ENCODE assay signal across 9 cellular contexts in genomic region chr2:84897773-84898172, GRCh38. TPM values are rescaled to one million over a fixed set of nuclear protein-coding genes. Genes with fewer than 3 reads are reported as not detected.
DNase-seq lines count a peak whose midpoint lies in the region; ATAC-seq and TF ChIP-seq lines count a peak whose summit lies in the region.
"Had no signal": no experiment of that assay in that cellular context is flagged by ENCODE, and none has a peak within 500 bp of the region (broad histone marks: within the 10 kb centered on the region; RNA-seq: fewer than 3 reads in every experiment).

No MANE protein-coding gene starts in this region.

- CTCF ChIA-PET in activated CD4-positive, alpha-beta T cell treated with anti-CD3 and anti-CD28 coated beads for 36 hours (lab: Charles Lee) = interaction anchor here (0.6 to 6.3 kb wide), 5 partner anchors 9 to 119 kb away, joined by 3 to 42 read pairs (median 15); partner anchors contain the start of gene TRABD2A
- CTCF ChIA-PET in RWPE1 (lab: Yijun Ruan, JAX) = interaction anchor here (0.6 kb wide), 1 partner anchor 32 kb away, joined by 3 read pairs; no protein-coding TSS in a partner anchor

- H3K27ac ChIP-seq in SJCRH30 (peak overlapping the region; percentile 48), RWPE1 (no peak overlapping the region)

- H3K27ac Mint-ChIP-seq in activated CD4-positive, alpha-beta T cell treated with anti-CD3 and anti-CD28 coated beads for 36 hours = peak overlapping the region; percentile 99
- peak overlapping the region; percentile 61 to 94 for H3K27ac Mint-ChIP-seq in effector memory CD8-positive, alpha-beta T cell
- H3K27ac Mint-ChIP-seq in stimulated activated naive B cell treated with anti-CD40 and anti-IgM and Interleukin-4, amounts not matched to agents 10 μg/mL and 1 μg/mL and 100 μg/mL, for 72 hours = peak overlapping the region; percentile 10

- intact Hi-C loops in activated CD4-positive, alpha-beta T cell treated with anti-CD3 and anti-CD28 coated beads for 36 hours (cut with DNase I, micrococcal nuclease) = loop anchor here in 1 of 2 experiments (1.0 to 5.0 kb wide), 2 partner anchors 9 to 40 kb away; no protein-coding TSS in a partner anchor

- no peaks in the 10 kb centered on the region for H3K9me3 Mint-ChIP-seq in activated CD4-positive, alpha-beta T cell treated with anti-CD3 and anti-CD28 coated beads for 36 hours (ENCODE audit: low read depth)
- H3K9me3 Mint-ChIP-seq in effector memory CD8-positive, alpha-beta T cell = no peaks in the 10 kb centered on the region
- no peaks in the 10 kb centered on the region for H3K9me3 Mint-ChIP-seq in stimulated activated naive B cell treated with anti-CD40 and anti-IgM and Interleukin-4, amounts not matched to agents 10 μg/mL and 1 μg/mL and 100 μg/mL, for 72 hours

- H3K4me3 Mint-ChIP-seq in activated CD4-positive, alpha-beta T cell treated with anti-CD3 and anti-CD28 coated beads for 36 hours = peak overlapping the region; percentile 20
- H3K4me3 Mint-ChIP-seq in effector memory CD8-positive, alpha-beta T cell = peak overlapping the region in 1 of 2 donors; percentile 63
- no peak overlapping the region for H3K4me3 Mint-ChIP-seq in stimulated activated naive B cell treated with anti-CD40 and anti-IgM and Interleukin-4, amounts not matched to agents 10 μg/mL and 1 μg/mL and 100 μg/mL, for 72 hours

- no peaks in the 10 kb centered on the region for H3K36me3 ChIP-seq in SJCRH30

- POLR2A ChIA-PET in activated CD4-positive, alpha-beta T cell treated with anti-CD3 and anti-CD28 coated beads for 36 hours (lab: Charles Lee) = interaction anchor here (0.6 to 1.4 kb wide), 3 partner anchors 9 to 117 kb away, joined by 3 to 9 read pairs (median 3); no protein-coding TSS in a partner anchor
- POLR2A ChIA-PET in RWPE1 (lab: Yijun Ruan, JAX; ENCODE audit: low non-redundant PET) = interaction anchor here (0.9 kb wide), 1 partner anchor 70 kb away, joined by 3 read pairs; no protein-coding TSS in a partner anchor

- H3K4me1 ChIP-seq in SJCRH30 = peaks cover 37% of the 10 kb centered on the region

- no peak for TF ChIP-seq CTCF in RWPE1 (conservative IDR thresholded peaks at IDR 0.05; ENCODE audit: low read depth)

- no peaks in the 10 kb centered on the region for H3K9me3 ChIP-seq in SJCRH30 (replicated peaks)

- H3K27me3 ChIP-seq in SJCRH30 = no peaks in the 10 kb centered on the region

- H3K36me3 Mint-ChIP-seq in activated CD4-positive, alpha-beta T cell treated with anti-CD3 and anti-CD28 coated beads for 36 hours (ENCODE audit: low read depth) = peaks cover 2% of the 10 kb centered on the region
- no peaks in the 10 kb centered on the region for H3K36me3 Mint-ChIP-seq in effector memory CD8-positive, alpha-beta T cell (ENCODE audit: insufficient read depth)
- no peaks in the 10 kb centered on the region for H3K36me3 Mint-ChIP-seq in stimulated activated naive B cell treated with anti-CD40 and anti-IgM and Interleukin-4, amounts not matched to agents 10 μg/mL and 1 μg/mL and 100 μg/mL, for 72 hours

- H3K4me1 Mint-ChIP-seq in activated CD4-positive, alpha-beta T cell treated with anti-CD3 and anti-CD28 coated beads for 36 hours = peaks cover 67% of the 10 kb centered on the region
- peaks cover 32 to 41% of the 10 kb centered on the region in 2 donors for H3K4me1 Mint-ChIP-seq in effector memory CD8-positive, alpha-beta T cell (ENCODE audit: low read depth in 2 of 2)
- H3K4me1 Mint-ChIP-seq in stimulated activated naive B cell treated with anti-CD40 and anti-IgM and Interleukin-4, amounts not matched to agents 10 μg/mL and 1 μg/mL and 100 μg/mL, for 72 hours = peaks cover 36 to 55% of the 10 kb centered on the region in 2 donors

- ATAC-seq in activated CD4-positive, alpha-beta T cell treated with anti-CD3 and anti-CD28 coated beads for 36 hours = peak; percentile 32
- no peak for ATAC-seq in effector memory CD8-positive, alpha-beta T cell (replicated peaks)
- ATAC-seq in stimulated activated naive B cell treated with anti-CD40 and anti-IgM and Interleukin-4, amounts not matched to agents 10 μg/mL and 1 μg/mL and 100 μg/mL, for 72 hours (replicated peaks) = no peak
- no peak for ATAC-seq in GM19324 (IDR thresholded peaks at IDR 0.05; ENCODE audit: low FRiP score, unreplicated experiment)

- DNase-seq in activated CD4-positive, alpha-beta T cell treated with anti-CD3 and anti-CD28 coated beads for 36 hours = no peak
- DNase-seq in activated CD4-positive, alpha-beta T cell treated with anti-CD3 and anti-CD28 coated beads for 48 hours = no peak
- DNase-seq in SJCRH30 (no peak), NCI-H524 treated with DMSO at 0.1 percent for 48 hours (lab: John Stamatoyannopoulos, UW) (no peak), RWPE1 (ENCODE audit: low spot score) (no peak)
- no peak for DNase-seq in effector memory CD8-positive, alpha-beta T cell
- DNase-seq in stimulated activated naive B cell treated with anti-CD40 and anti-IgM and Interleukin-4, amounts not matched to agents 10 μg/mL and 1 μg/mL and 100 μg/mL, for 72 hours = no peak
- DNase-seq: retina had no signal

- H3K4me3 ChIP-seq in SJCRH30 = no peak overlapping the region

- H3K27me3 Mint-ChIP-seq in activated CD4-positive, alpha-beta T cell treated with anti-CD3 and anti-CD28 coated beads for 36 hours = no peaks in the 10 kb centered on the region
- no peaks in the 10 kb centered on the region for H3K27me3 Mint-ChIP-seq in effector memory CD8-positive, alpha-beta T cell
- no peaks in the 10 kb centered on the region for H3K27me3 Mint-ChIP-seq in stimulated activated naive B cell treated with anti-CD40 and anti-IgM and Interleukin-4, amounts not matched to agents 10 μg/mL and 1 μg/mL and 100 μg/mL, for 72 hours

RNA-seq across cellular contexts. Expression of gene TMSB10, which starts 7.7 kb away (rescaled TPM):
- total RNA-seq in activated CD4-positive, alpha-beta T cell treated with anti-CD3 and anti-CD28 coated beads for 36 hours = 1,000 to 10,000 TPM; 2,345 to 2,742 TPM
- 2,317 and 2,398 TPM in 2 replicates for total RNA-seq in SJCRH30 (2014; rRNA removed; shearing (Covaris generic))

RNA-seq across cellular contexts. Expression of gene TRABD2A, which starts 16.9 kb away (rescaled TPM):
- total RNA-seq in activated CD4-positive, alpha-beta T cell treated with anti-CD3 and anti-CD28 coated beads for 36 hours = 10 to 100 TPM; 37.2 to 42.2 TPM
- total RNA-seq in SJCRH30 (2014; rRNA removed; shearing (Covaris generic)) = 0.86 and 1.4 TPM in 2 replicates

Comparison
In these comparisons a context has a peak if more than half of its experiments do, and no peak if none do; other contexts are left out.
1. H3K27ac Mint-ChIP-seq: peak in every context shown above with its lines; median percentile 99 in activated CD4-positive, alpha-beta T cell treated with anti-CD3 and anti-CD28 coated beads for 36 hours; 78 in effector memory CD8-positive, alpha-beta T cell; 10 in stimulated activated naive B cell treated with anti-CD40 and anti-IgM and Interleukin-4, amounts not matched to agents 10 μg/mL and 1 μg/mL and 100 μg/mL, for 72 hours.
2. RNA of gene TRABD2A, which starts 16.9 kb away (total RNA-seq): 37.2 to 42.2 TPM in activated CD4-positive, alpha-beta T cell treated with anti-CD3 and anti-CD28 coated beads for 36 hours; 0.86 to 1.4 TPM in SJCRH30; every median in the first group is over 10 times any median in the second.